In the genomic region with DNA sequence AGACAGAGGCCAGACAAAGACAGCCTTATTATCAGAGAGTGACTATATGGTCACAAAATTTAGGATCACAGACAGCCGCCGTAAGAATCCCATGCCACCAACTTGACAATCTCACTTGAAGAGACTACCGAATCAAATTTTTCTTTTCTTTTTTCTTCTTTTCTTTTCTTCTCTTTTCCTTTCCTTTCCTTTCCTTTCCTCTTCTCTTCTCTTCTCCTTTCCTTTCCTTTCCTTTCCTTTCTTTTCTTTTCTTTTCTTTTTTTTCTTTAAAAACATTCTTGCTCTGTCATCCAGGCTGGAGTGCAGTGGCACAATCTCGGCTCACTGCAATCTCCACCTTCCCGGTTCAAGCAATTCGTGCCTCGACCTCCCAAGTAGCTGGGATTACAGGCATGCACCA, we compare ENCODE assay signal across 26 cellular contexts. TPM values are rescaled to one million over a fixed set of nuclear protein-coding genes. Genes with fewer than 3 reads are reported as not detected.
"Had no signal": no experiment of that assay in that cellular context is flagged by ENCODE, and none has a peak within 500 bp of the region (broad histone marks: within the 10 kb centered on the region; RNA-seq: fewer than 3 reads in every experiment).

No MANE protein-coding gene starts in this region.

- DNase-seq: natural killer cell; occipital lobe; ovary; posterior cingulate gyrus; psoas muscle; right cardiac atrium; right lobe of liver; sigmoid colon; small intestine; stimulated activated CD4-positive, alpha-beta T cell treated with anti-CD3 and anti-CD28 coated beads, Interleukin-15, amount 100 ng/mL, for 24 hours; stimulated activated CD4-positive, alpha-beta T cell treated with anti-CD3 and anti-CD28 coated beads, Interleukin-2, amount 100 ng/mL, for 24 hours; stimulated activated CD4-positive, alpha-beta T cell treated with anti-CD3 and anti-CD28 coated beads, Interleukin-2, amount 100 ng/mL, for 48 hours; stimulated activated CD4-positive, alpha-beta T cell treated with anti-CD3 and anti-CD28 coated beads, Interleukin-4, amount 100 ng/mL, for 24 hours; stimulated activated naive B cell treated with anti-CD40 and anti-IgM and Interleukin-4, amounts not matched to agents 10 μg/mL and 1 μg/mL and 100 μg/mL, for 72 hours; stimulated activated naive CD4-positive, alpha-beta T cell treated with Interleukin-2 at 50 U/mL for 16 hours; stomach; tibial artery; transverse colon; upper lobe of right lung; uterus had no signal

- H3K4me3 ChIP-seq: neural progenitor cell, ovary, psoas muscle, right lobe of liver, sigmoid colon, stomach, tibial artery, transverse colon, upper lobe of right lung, uterus had no signal

- FAIRE-seq: small intestine had no signal

- H3K79me2 ChIP-seq: parathyroid adenoma had no signal

- H3K9ac ChIP-seq: neural progenitor cell, parathyroid adenoma had no signal

- H3K4me1 ChIP-seq: neural progenitor cell, parathyroid adenoma, psoas muscle, right lobe of liver, sigmoid colon, stomach, tibial artery, upper lobe of right lung, uterus had no signal

- H3K36me3 ChIP-seq: neural progenitor cell, ovary, right lobe of liver, sigmoid colon, stomach, tibial artery, transverse colon, upper lobe of right lung, uterus had no signal

- H3K27ac ChIP-seq: neural progenitor cell, ovary, parathyroid adenoma, psoas muscle, right lobe of liver, sigmoid colon, stomach, tibial artery, transverse colon, upper lobe of right lung, uterus had no signal

- H3K4me2 ChIP-seq: neural progenitor cell had no signal

- H2AFZ ChIP-seq: neural progenitor cell, parathyroid adenoma had no signal

- ATAC-seq: natural killer cell; psoas muscle; right cardiac atrium; right lobe of liver; stimulated activated effector memory CD8-positive, alpha-beta T cell treated with anti-CD3 and anti-CD28 coated beads, Interleukin-12 subunit alpha, Interleukin-12 subunit beta, amount 100 ng/mL, for 72 hours; stimulated activated naive B cell treated with anti-CD40 and anti-IgM and Interleukin-4, amounts not matched to agents 10 μg/mL and 1 μg/mL and 100 μg/mL, for 72 hours; upper lobe of right lung had no signal

- H3K9me3 ChIP-seq: ovary, psoas muscle, right lobe of liver, sigmoid colon, stomach, tibial artery, transverse colon, upper lobe of right lung, uterus had no signal

- H3K27me3 ChIP-seq: neural progenitor cell, ovary, right lobe of liver, sigmoid colon, transverse colon, upper lobe of right lung, uterus had no signal

RNA-seq across cellular contexts. Expression of gene EPPIN, which starts 1.2 kb away (rescaled TPM):
- polyA plus RNA-seq: neural cell, psoas muscle, right cardiac atrium, sigmoid colon, small intestine, stomach, urinary bladder had no signal

RNA-seq across cellular contexts. Expression of gene WFDC6, which starts 9.1 kb away (rescaled TPM):
- polyA plus RNA-seq: neural cell, ovary, psoas muscle, right cardiac atrium, sigmoid colon, small intestine, stomach, urinary bladder had no signal

RNA-seq across cellular contexts. Expression of gene WFDC8, which starts 30.7 kb away (rescaled TPM):
- polyA plus RNA-seq: neural cell, ovary, psoas muscle, right cardiac atrium, sigmoid colon, small intestine, stomach, thymus, urinary bladder had no signal

RNA-seq across cellular contexts. Expression of gene SPINT3, which starts 33.0 kb away (rescaled TPM):
- polyA plus RNA-seq: neural cell, ovary, psoas muscle, right cardiac atrium, sigmoid colon, small intestine, stomach, thymus, urinary bladder had no signal
